1 cellular context compared by ENCODE assay signal in genomic region chr15:29690765-29691475, GRCh38.
TF ChIP-seq lines count a peak whose summit lies in the region.

No MANE protein-coding gene starts in this region.

TF ChIP-seq in IMR-90, 13 proteins besides CTCF, POLR2A, EP300 and RAD21:
- TF ChIP-seq SMC3 (IDR thresholded peaks at IDR 0.05; ENCODE audit: low read depth, low read length) (no peak), BHLHE40 (IDR thresholded peaks at IDR 0.05; ENCODE audit: low read depth, low read length) (no peak), RCOR1 (IDR thresholded peaks at IDR 0.05; ENCODE audit: insufficient replicate concordance, low read length) (no peak), ELK1 (IDR thresholded peaks at IDR 0.05; ENCODE audit: borderline replicate concordance, low read depth, low read length) (no peak), FOS (IDR thresholded peaks at IDR 0.05; ENCODE audit: low read depth, low read length) (no peak), CHD1 (IDR thresholded peaks at IDR 0.05; ENCODE audit: low read depth, low read length) (no peak), MAFK (IDR thresholded peaks at IDR 0.05; ENCODE audit: low read depth, low read length) (no peak), RFX5 (IDR thresholded peaks at IDR 0.05; ENCODE audit: low read depth, low read length) (no peak), MAZ (IDR thresholded peaks at IDR 0.05; ENCODE audit: borderline replicate concordance, low read depth, low read length) (no peak), CEBPB (IDR thresholded peaks at IDR 0.05; ENCODE audit: low read depth, low read length) (no peak), NFE2L2 (IDR thresholded peaks at IDR 0.05; ENCODE audit: low read depth, low read length) (no peak), MXI1 (IDR thresholded peaks at IDR 0.05; ENCODE audit: borderline replicate concordance, low read depth, low read length) (no peak), USF2 (IDR thresholded peaks at IDR 0.05; ENCODE audit: low read depth, low read length) (no peak)
